Comparison of ENCODE assay signal across 15 cellular contexts in genomic region chr6:15331629-15332241, GRCh38.
DNase-seq lines count a peak whose midpoint lies in the region; ATAC-seq and TF ChIP-seq lines count a peak whose summit lies in the region.
"Had no signal": no experiment of that assay in that cellular context is flagged by ENCODE, and none has a peak within 500 bp of the region (broad histone marks: within the 10 kb centered on the region; RNA-seq: fewer than 3 reads in every experiment).

No MANE protein-coding gene starts in this region.

- 87% methylated on average over 13 of the region's 13 CpGs for WGBS in tibial nerve, 2 donors

- DNase-seq in MCF 10A (ENCODE audit: unreplicated experiment) = no peak
- DNase-seq in breast epithelium (ENCODE audit: low spot score in 2 of 2) = no peak
- DNase-seq in cerebellum (ENCODE audit: low spot score) = peak; percentile 38
- no peak for DNase-seq in stimulated activated naive B cell treated with anti-CD40 and anti-IgM and Interleukin-4, amounts not matched to agents 10 μg/mL and 1 μg/mL and 100 μg/mL, for 72 hours
- no peak for DNase-seq in tibial nerve (ENCODE audit: low spot score in 2 of 2)
- no peak for DNase-seq in omental fat pad (ENCODE audit: low spot score)
- no peak for DNase-seq in left colon
- DNase-seq: colonic mucosa; H9; mesendoderm; NCI-H1105 treated with DMSO at 0.1 percent for 48 hours; stimulated activated naive CD4-positive, alpha-beta T cell; SW 1271 had no signal

- H3K27ac Mint-ChIP-seq in MCF 10A (ENCODE audit: low read depth, unreplicated experiment) = peak overlapping the region; percentile 67
- H3K27ac Mint-ChIP-seq in stimulated activated naive B cell treated with anti-CD40 and anti-IgM and Interleukin-4, amounts not matched to agents 10 μg/mL and 1 μg/mL and 100 μg/mL, for 72 hours = peak overlapping the region; percentile 42

- TF ChIP-seq CTCF in MCF 10A (IDR thresholded peaks at IDR 0.05; ENCODE audit: unreplicated experiment) (no peak), breast epithelium (IDR thresholded peaks at IDR 0.05) (no peak), OCI-LY3 (IDR thresholded peaks at IDR 0.05; ENCODE audit: low read depth, low read length) (no peak), tibial nerve (IDR thresholded peaks at IDR 0.05) (no peak), omental fat pad (IDR thresholded peaks at IDR 0.05) (no peak)

- peak overlapping the region; percentile 58 for H3K9ac ChIP-seq in OCI-LY3 (ENCODE audit: low read length)

- H3K9me3 ChIP-seq in breast epithelium = no peaks in the 10 kb centered on the region
- H3K9me3 ChIP-seq in OCI-LY3 (ENCODE audit: insufficient read depth, low read length) = no peaks in the 10 kb centered on the region
- H3K9me3 ChIP-seq in tibial nerve = no peaks in the 10 kb centered on the region
- H3K9me3 ChIP-seq: colonic mucosa had no signal

- peak overlapping the region; percentile 90 for H3K4me2 ChIP-seq in OCI-LY3 (ENCODE audit: low read length)

- no peak for TF ChIP-seq POLR2A in breast epithelium (IDR thresholded peaks at IDR 0.05)
- TF ChIP-seq POLR2A in tibial nerve (IDR thresholded peaks at IDR 0.05) = no peak

- intact Hi-C loops in MCF 10A (cut with micrococcal nuclease) = no loop called here
- intact Hi-C loops in breast epithelium (cut with DNase I; ENCODE audit: low total_unique reads) = no loop called here
- intact Hi-C loops in left colon (cut with DNase I, micrococcal nuclease) = no loop called here

- CTCF ChIA-PET in MCF 10A (lab: Yijun Ruan, JAX) = interaction anchor here (0.7 to 1.3 kb wide), 3 partner anchors 8 to 73 kb away, joined by 3 to 8 read pairs (median 3); no protein-coding TSS in a partner anchor

- H3K36me3 Mint-ChIP-seq in MCF 10A (ENCODE audit: insufficient read depth, unreplicated experiment) = peaks cover 6% of the 10 kb centered on the region
- peaks cover 5 to 15% of the 10 kb centered on the region in 2 donors for H3K36me3 Mint-ChIP-seq in stimulated activated naive B cell treated with anti-CD40 and anti-IgM and Interleukin-4, amounts not matched to agents 10 μg/mL and 1 μg/mL and 100 μg/mL, for 72 hours

- H3K9me3 Mint-ChIP-seq in MCF 10A (ENCODE audit: unreplicated experiment) = no peaks in the 10 kb centered on the region
- no peaks in the 10 kb centered on the region for H3K9me3 Mint-ChIP-seq in stimulated activated naive B cell treated with anti-CD40 and anti-IgM and Interleukin-4, amounts not matched to agents 10 μg/mL and 1 μg/mL and 100 μg/mL, for 72 hours
- H3K9me3 Mint-ChIP-seq: H9 had no signal

- POLR2A ChIA-PET in MCF 10A (lab: Yijun Ruan, JAX) = interaction anchor here (0.6 to 1.4 kb wide), 5 partner anchors 9 to 1225 kb away, joined by 3 to 6 read pairs (median 4); no protein-coding TSS in a partner anchor

- H3K4me3 Mint-ChIP-seq in MCF 10A (ENCODE audit: unreplicated experiment) = no peak overlapping the region
- peak overlapping the region; percentile 71 to 79 for H3K4me3 Mint-ChIP-seq in stimulated activated naive B cell treated with anti-CD40 and anti-IgM and Interleukin-4, amounts not matched to agents 10 μg/mL and 1 μg/mL and 100 μg/mL, for 72 hours
- H3K4me3 Mint-ChIP-seq: H9 had no signal

- H3K4me3 ChIP-seq in breast epithelium (no peak overlapping the region), OCI-LY3 (ENCODE audit: low read length) (peak overlapping the region; percentile 74), tibial nerve (no peak overlapping the region)
- H3K4me3 ChIP-seq: colonic mucosa, skin epidermis had no signal

- no peak for ATAC-seq in stimulated activated naive B cell treated with anti-CD40 and anti-IgM and Interleukin-4, amounts not matched to agents 10 μg/mL and 1 μg/mL and 100 μg/mL, for 72 hours (replicated peaks)
- no peak for ATAC-seq in omental fat pad (ENCODE audit: low FRiP score)
- no peak for ATAC-seq in left colon

- H3K4me1 ChIP-seq in breast epithelium (peaks cover 0 to 11% of the 10 kb centered on the region in 2 donors), OCI-LY3 (ENCODE audit: low read length) (peaks cover 71% of the 10 kb centered on the region), tibial nerve (peaks cover 0 to 65% (median 26%) of the 10 kb centered on the region in 4 donors)
- H3K4me1 ChIP-seq: colonic mucosa had no signal

- H3K36me3 ChIP-seq in breast epithelium (no peaks in the 10 kb centered on the region), OCI-LY3 (replicated peaks; ENCODE audit: low read depth, low read length) (no peaks in the 10 kb centered on the region), tibial nerve (no peaks in the 10 kb centered on the region)
- H3K36me3 ChIP-seq: colonic mucosa had no signal

- BruUV-seq in MCF 10A (replicated peaks; lab: Mats Ljungman, UMichigan) = no TSS peak

- peaks cover 28% of the 10 kb centered on the region for H3K4me1 Mint-ChIP-seq in MCF 10A (ENCODE audit: insufficient read depth, unreplicated experiment)
- H3K4me1 Mint-ChIP-seq in stimulated activated naive B cell treated with anti-CD40 and anti-IgM and Interleukin-4, amounts not matched to agents 10 μg/mL and 1 μg/mL and 100 μg/mL, for 72 hours = peaks cover 62 to 90% of the 10 kb centered on the region in 2 donors

- H3K27ac ChIP-seq in breast epithelium (no peak overlapping the region), OCI-LY3 (ENCODE audit: low read length) (peak overlapping the region; percentile 70), tibial nerve (no peak overlapping the region)
- H3K27ac ChIP-seq: colonic mucosa, skin epidermis had no signal

- H4K20me1 ChIP-seq in OCI-LY3 (ENCODE audit: insufficient read depth, low read length) = peaks cover 74% of the 10 kb centered on the region

- no peak for TF ChIP-seq EP300 in tibial nerve (IDR thresholded peaks at IDR 0.05)

- no peaks in the 10 kb centered on the region for H3K27me3 ChIP-seq in breast epithelium
- H3K27me3 ChIP-seq in OCI-LY3 (ENCODE audit: low read depth, low read length) = no peaks in the 10 kb centered on the region
- no peaks in the 10 kb centered on the region for H3K27me3 ChIP-seq in tibial nerve
- H3K27me3 ChIP-seq: colonic mucosa had no signal

- peaks cover 99% of the 10 kb centered on the region for H3K79me2 ChIP-seq in OCI-LY3 (ENCODE audit: low read length)

- H2AFZ ChIP-seq in OCI-LY3 (ENCODE audit: low read depth, low read length) = no peak overlapping the region

- H3K27me3 Mint-ChIP-seq in MCF 10A (ENCODE audit: insufficient read depth, unreplicated experiment) = no peaks in the 10 kb centered on the region
- H3K27me3 Mint-ChIP-seq in stimulated activated naive B cell treated with anti-CD40 and anti-IgM and Interleukin-4, amounts not matched to agents 10 μg/mL and 1 μg/mL and 100 μg/mL, for 72 hours = no peaks in the 10 kb centered on the region
